ENCODE assay signal across 1 cellular context in genomic region chr11:46402957-46403902, GRCh38.
TF ChIP-seq lines count a peak whose summit lies in the region.

No MANE protein-coding gene starts in this region.

TF ChIP-seq in IMR-90, 13 proteins besides CTCF, POLR2A, EP300 and RAD21:
- TF ChIP-seq USF2 (IDR thresholded peaks at IDR 0.05; ENCODE audit: low read depth, low read length), result no peak
- no peak for TF ChIP-seq FOS (IDR thresholded peaks at IDR 0.05; ENCODE audit: low read depth, low read length)
- TF ChIP-seq CEBPB (IDR thresholded peaks at IDR 0.05; ENCODE audit: low read depth, low read length), result no peak
- TF ChIP-seq MXI1 (IDR thresholded peaks at IDR 0.05; ENCODE audit: borderline replicate concordance, low read depth, low read length), result no peak
- TF ChIP-seq, protein P1, sequence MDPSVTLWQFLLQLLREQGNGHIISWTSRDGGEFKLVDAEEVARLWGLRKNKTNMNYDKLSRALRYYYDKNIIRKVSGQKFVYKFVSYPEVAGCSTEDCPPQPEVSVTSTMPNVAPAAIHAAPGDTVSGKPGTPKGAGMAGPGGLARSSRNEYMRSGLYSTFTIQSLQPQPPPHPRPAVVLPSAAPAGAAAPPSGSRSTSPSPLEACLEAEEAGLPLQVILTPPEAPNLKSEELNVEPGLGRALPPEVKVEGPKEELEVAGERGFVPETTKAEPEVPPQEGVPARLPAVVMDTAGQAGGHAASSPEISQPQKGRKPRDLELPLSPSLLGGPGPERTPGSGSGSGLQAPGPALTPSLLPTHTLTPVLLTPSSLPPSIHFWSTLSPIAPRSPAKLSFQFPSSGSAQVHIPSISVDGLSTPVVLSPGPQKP (IDR thresholded peaks at IDR 0.05; ENCODE audit: borderline replicate concordance, low read depth, low read length), result no peak
- TF ChIP-seq MAFK (IDR thresholded peaks at IDR 0.05; ENCODE audit: low read depth, low read length), result peak; percentile 66
- no peak for TF ChIP-seq CHD1 (IDR thresholded peaks at IDR 0.05; ENCODE audit: low read depth, low read length)
